20 cellular contexts compared by ENCODE assay signal in genomic region chr22:43880743-43881055, GRCh38. TPM values are rescaled to one million over a fixed set of nuclear protein-coding genes. Genes with fewer than 3 reads are reported as not detected.
A peak's percentile ranks its signal among the peaks of the same experiment; 100 is the strongest.
DNase-seq lines count a peak whose midpoint lies in the region; ATAC-seq and TF ChIP-seq lines count a peak whose summit lies in the region.
"Had no signal": no experiment of that assay in that cellular context is flagged by ENCODE, and none has a peak within 500 bp of the region (broad histone marks: within the 10 kb centered on the region; RNA-seq: fewer than 3 reads in every experiment).

No MANE protein-coding gene starts in this region.

- ATAC-seq in stimulated activated naive B cell treated with anti-CD40 and anti-IgM and Interleukin-4, amounts not matched to agents 10 μg/mL and 1 μg/mL and 100 μg/mL, for 72 hours (replicated peaks), result no peak
- no peak for ATAC-seq in GM18519 (IDR thresholded peaks at IDR 0.05; ENCODE audit: low FRiP score, unreplicated experiment)
- ATAC-seq: GM12878, HCT116 had no signal

- H3K4me1 Mint-ChIP-seq in chondrocyte (ENCODE audit: low read depth), result no peaks in the 10 kb centered on the region
- H3K4me1 Mint-ChIP-seq in stimulated activated naive B cell treated with anti-CD40 and anti-IgM and Interleukin-4, amounts not matched to agents 10 μg/mL and 1 μg/mL and 100 μg/mL, for 72 hours, result peaks cover 4% of the 10 kb centered on the region in 2 donors
- H3K4me1 Mint-ChIP-seq: CD14-positive monocyte had no signal

- H3K27ac ChIP-seq in osteoblast (ENCODE audit: low read depth, low read length), result no peak overlapping the region
- H3K27ac ChIP-seq: BLaER1, GM23248, HL-60 had no signal

- H3K4me3 ChIP-seq in osteoblast (ENCODE audit: insufficient read depth, low read length), result no peak overlapping the region
- H3K4me3 ChIP-seq: BLaER1, GM12878, GM23248 had no signal

- H3K79me2 ChIP-seq in osteoblast (ENCODE audit: insufficient read depth, low read length), result no peaks in the 10 kb centered on the region

- no peak overlapping the region for H3K4me2 ChIP-seq in osteoblast (ENCODE audit: insufficient read depth, low read length)
- H3K4me2 ChIP-seq: BLaER1 had no signal

- DNase-seq in chondrocyte (ENCODE audit: low spot score), result peak; percentile 75
- DNase-seq in islet precursor cell, result peak; percentile 45
- peak; percentile 3 for DNase-seq in osteoblast (ENCODE audit: insufficient read length, low spot score, missing footprints)
- DNase-seq in NCI-H69 (lab: John Stamatoyannopoulos, UW), result no peak
- DNase-seq in stimulated activated naive B cell treated with anti-CD40 and anti-IgM and Interleukin-4, amounts not matched to agents 10 μg/mL and 1 μg/mL and 100 μg/mL, for 72 hours, result no peak
- DNase-seq in NCI-H526 (lab: John Stamatoyannopoulos, UW), result no peak
- DNase-seq: AML-193; CD4-positive, alpha-beta memory T cell; DND-41; EL; GM23248; HFFc6 had no signal

- peaks cover 33% of the 10 kb centered on the region for H3K27me3 Mint-ChIP-seq in chondrocyte (ENCODE audit: low read depth)
- peaks cover 52 to 55% of the 10 kb centered on the region in 2 donors for H3K27me3 Mint-ChIP-seq in stimulated activated naive B cell treated with anti-CD40 and anti-IgM and Interleukin-4, amounts not matched to agents 10 μg/mL and 1 μg/mL and 100 μg/mL, for 72 hours

- no peaks in the 10 kb centered on the region for H3K9me3 Mint-ChIP-seq in chondrocyte (ENCODE audit: low read depth)
- peaks cover 0 to 1% of the 10 kb centered on the region in 2 donors for H3K9me3 Mint-ChIP-seq in stimulated activated naive B cell treated with anti-CD40 and anti-IgM and Interleukin-4, amounts not matched to agents 10 μg/mL and 1 μg/mL and 100 μg/mL, for 72 hours
- H3K9me3 Mint-ChIP-seq: CD14-positive monocyte; CD4-positive, alpha-beta memory T cell had no signal

- no peaks in the 10 kb centered on the region for H3K36me3 ChIP-seq in osteoblast (ENCODE audit: insufficient read depth, low read length)
- H3K36me3 ChIP-seq: BLaER1 had no signal

- H3K36me3 Mint-ChIP-seq in chondrocyte (ENCODE audit: low read depth), result peaks cover 1% of the 10 kb centered on the region
- H3K36me3 Mint-ChIP-seq in stimulated activated naive B cell treated with anti-CD40 and anti-IgM and Interleukin-4, amounts not matched to agents 10 μg/mL and 1 μg/mL and 100 μg/mL, for 72 hours, result no peaks in the 10 kb centered on the region
- H3K36me3 Mint-ChIP-seq: CD14-positive monocyte; CD4-positive, alpha-beta memory T cell had no signal

- no peaks in the 10 kb centered on the region for H3K4me1 ChIP-seq in osteoblast (ENCODE audit: insufficient read depth, low read length)

- TF ChIP-seq CTCF in chondrocyte (IDR thresholded peaks at IDR 0.05), result no peak
- TF ChIP-seq CTCF in osteoblast (IDR thresholded peaks at IDR 0.05; ENCODE audit: extremely low read depth, low read depth, low read length), result no peak

- no peak overlapping the region for H2AFZ ChIP-seq in osteoblast (ENCODE audit: low read length)
- H2AFZ ChIP-seq: GM23248 had no signal

- H3K27ac Mint-ChIP-seq in chondrocyte (ENCODE audit: unreplicated experiment), result no peak overlapping the region
- no peak overlapping the region for H3K27ac Mint-ChIP-seq in stimulated activated naive B cell treated with anti-CD40 and anti-IgM and Interleukin-4, amounts not matched to agents 10 μg/mL and 1 μg/mL and 100 μg/mL, for 72 hours
- H3K27ac Mint-ChIP-seq: CD14-positive monocyte; CD4-positive, alpha-beta memory T cell; HFFc6 had no signal

- H4K20me1 ChIP-seq in osteoblast (ENCODE audit: insufficient read depth, low read length), result no peaks in the 10 kb centered on the region
- H4K20me1 ChIP-seq: BLaER1 had no signal

- H3K9me3 ChIP-seq in osteoblast (ENCODE audit: low read depth, low read length), result no peaks in the 10 kb centered on the region
- H3K9me3 ChIP-seq: BLaER1 had no signal

- no peak overlapping the region for H3K4me3 Mint-ChIP-seq in chondrocyte (ENCODE audit: unreplicated experiment)
- no peak overlapping the region for H3K4me3 Mint-ChIP-seq in stimulated activated naive B cell treated with anti-CD40 and anti-IgM and Interleukin-4, amounts not matched to agents 10 μg/mL and 1 μg/mL and 100 μg/mL, for 72 hours
- H3K4me3 Mint-ChIP-seq: CD14-positive monocyte; CD4-positive, alpha-beta memory T cell; HFFc6 had no signal

- peaks cover 10% of the 10 kb centered on the region for H3K27me3 ChIP-seq in osteoblast (ENCODE audit: insufficient read depth, low read length)
- H3K27me3 ChIP-seq: BLaER1 had no signal

RNA-seq across cellular contexts. Expression of gene PNPLA5, which starts 11.1 kb away (rescaled TPM):
- not detected in 3 replicates for total RNA-seq in chondrocyte
- total RNA-seq in osteoblast, result not detected in 2 replicates
- total RNA-seq: CD4-positive, alpha-beta memory T cell; G401; GM12878; GM23248; HFFc6; HT1080 had no signal

RNA-seq across cellular contexts. Expression of gene SULT4A1, which starts 18.4 kb away (rescaled TPM):
- total RNA-seq in chondrocyte (0.68 to 3.3 TPM (median 2.9 TPM) in 3 replicates), osteoblast (under 0.01 TPM in 1 of 2 replicates, not detected in the other)
- total RNA-seq: CD4-positive, alpha-beta memory T cell; GM12878; GM23248; HFFc6 had no signal

RNA-seq across cellular contexts. Expression of gene PNPLA3, which starts 42.9 kb away (rescaled TPM):
- total RNA-seq in chondrocyte (2.5 to 3.5 TPM (median 2.5 TPM) in 3 replicates), osteoblast (8.3 and 14.1 TPM in 2 replicates)
- total RNA-seq: CD4-positive, alpha-beta memory T cell; GM12878 had no signal

Comparison
In these comparisons a context has a peak if more than half of its experiments do, and no peak if none do; other contexts are left out.
1. DNase-seq: peak in chondrocyte (single experiment), islet precursor cell (single experiment) and osteoblast (single experiment); none in NCI-H69 (single experiment), stimulated activated naive B cell treated with anti-CD40 and anti-IgM and Interleukin-4, amounts not matched to agents 10 μg/mL and 1 μg/mL and 100 μg/mL, for 72 hours (single experiment) and NCI-H526 (0 of 2).